Comparison of ENCODE assay signal across 8 cellular contexts in the genomic region with DNA sequence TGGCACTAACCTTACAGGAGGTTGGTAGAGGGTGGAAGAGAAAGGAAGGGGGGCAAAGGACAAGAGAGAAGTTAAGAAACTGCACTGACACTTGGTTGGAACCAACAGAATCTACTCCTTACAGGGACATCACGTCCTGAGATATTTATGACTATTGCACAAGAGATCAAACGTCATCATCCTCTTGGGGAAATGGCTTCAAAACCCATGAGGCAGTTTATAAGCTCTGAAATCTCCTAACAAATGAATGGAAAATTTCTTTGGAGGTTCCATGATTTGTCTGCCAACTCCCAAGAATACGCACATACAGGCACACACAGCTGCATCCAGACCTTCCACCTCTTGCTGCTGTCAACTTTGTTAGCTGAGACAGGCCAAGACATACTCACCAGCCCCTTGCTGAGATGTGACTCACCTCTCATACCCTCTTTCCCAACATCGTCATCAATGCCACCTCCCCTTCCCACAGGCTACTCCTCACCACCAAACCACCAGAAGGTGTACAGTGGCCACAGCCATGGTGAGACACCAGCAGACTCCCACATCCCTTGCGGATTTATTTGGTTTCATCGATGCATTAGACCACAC.
DNase-seq lines count a peak whose midpoint lies in the region; ATAC-seq, FAIRE-seq and TF ChIP-seq lines count a peak whose summit lies in the region.

No MANE protein-coding gene starts in this region.

- H3K4me3 ChIP-seq in HepG2 (replicated peaks in 1 of 3; ENCODE audit: insufficient read depth in 1 of 3, low read depth in 2 of 3, low read length in 3 of 3): no peak overlapping the region
- H3K4me3 ChIP-seq in right lobe of liver: no peak overlapping the region
- no peak overlapping the region for H3K4me3 ChIP-seq in heart left ventricle
- no peak overlapping the region for H3K4me3 ChIP-seq in upper lobe of right lung
- H3K4me3 ChIP-seq in Peyer's patch: no peak overlapping the region

- peaks cover 21% of the 10 kb centered on the region for H3K27me3 Mint-ChIP-seq in activated CD8-positive, alpha-beta T cell treated with anti-CD3 and anti-CD28 coated beads for 36 hours

- H3K9ac ChIP-seq in HepG2 (ENCODE audit: insufficient read depth, low read depth, low read length): no peak overlapping the region

- no peaks in the 10 kb centered on the region for H3K36me3 Mint-ChIP-seq in activated CD8-positive, alpha-beta T cell treated with anti-CD3 and anti-CD28 coated beads for 36 hours (ENCODE audit: low read depth)

- no peaks in the 10 kb centered on the region for H3K9me3 ChIP-seq in HepG2 (ENCODE audit: low read length)
- H3K9me3 ChIP-seq in right lobe of liver: no peaks in the 10 kb centered on the region
- no peaks in the 10 kb centered on the region for H3K9me3 ChIP-seq in heart left ventricle
- H3K9me3 ChIP-seq in upper lobe of right lung: no peaks in the 10 kb centered on the region
- H3K9me3 ChIP-seq in Peyer's patch: no peaks in the 10 kb centered on the region

- intact Hi-C loops in HepG2 (cut with micrococcal nuclease; ENCODE audit: unreplicated experiment): no loop called here
- intact Hi-C loops in right lobe of liver (cut with DNase I): no loop called here
- intact Hi-C loops in activated CD8-positive, alpha-beta T cell treated with anti-CD3 and anti-CD28 coated beads for 36 hours (cut with micrococcal nuclease): no loop called here
- intact Hi-C loops in heart left ventricle (cut with DNase I): no loop called here
- intact Hi-C loops in upper lobe of right lung (cut with DNase I): no loop called here

- POLR2A ChIA-PET in HepG2 (lab: Yijun Ruan, JAX): interaction anchor here (1.0 kb wide), 1 partner anchor 29 kb away, joined by 3 read pairs; no protein-coding TSS in a partner anchor
- POLR2A ChIA-PET in activated CD8-positive, alpha-beta T cell treated with anti-CD3 and anti-CD28 coated beads for 36 hours (lab: Charles Lee): interaction anchor here (0.7 kb wide), 1 partner anchor 264 kb away, joined by 3 read pairs; no protein-coding TSS in a partner anchor

- ATAC-seq in HepG2 (peak; percentile 17; the same call in 2 of the 3 replicates), right lobe of liver (no peak), heart left ventricle (peak; percentile 52 to 89 (median 60)), upper lobe of right lung (peak; percentile 64), GM21360 (IDR thresholded peaks at IDR 0.05; ENCODE audit: unreplicated experiment) (no peak)
- ATAC-seq in activated CD8-positive, alpha-beta T cell treated with anti-CD3 and anti-CD28 coated beads for 36 hours: peak; percentile 53

- H3K27ac ChIP-seq in HepG2 (ENCODE audit: extremely low read length, insufficient read depth, low read length) (no peak overlapping the region), right lobe of liver (no peak overlapping the region), heart left ventricle (no peak overlapping the region), upper lobe of right lung (no peak overlapping the region), Peyer's patch (peak overlapping the region in 2 of 4 donors; percentile 3 to 12)

- FAIRE-seq in HepG2 (lab: Jason Lieb, UNC): no peak

- TF ChIP-seq CTCF in HepG2 (CRISPR knock-in tag; IDR thresholded peaks at IDR 0.05) (no peak), right lobe of liver (IDR thresholded peaks at IDR 0.05) (no peak), heart left ventricle (IDR thresholded peaks at IDR 0.05) (no peak), upper lobe of right lung (IDR thresholded peaks at IDR 0.05) (no peak), Peyer's patch (IDR thresholded peaks at IDR 0.05) (no peak)
- no peak for TF ChIP-seq CTCF in activated CD8-positive, alpha-beta T cell treated with anti-CD3 and anti-CD28 coated beads for 36 hours (IDR thresholded peaks at IDR 0.05)

- peaks cover 45% of the 10 kb centered on the region for H3K4me1 ChIP-seq in HepG2 (ENCODE audit: insufficient read depth, low read length)
- H3K4me1 ChIP-seq in right lobe of liver: no peaks in the 10 kb centered on the region
- peaks cover 0 to 5% (median 0%) of the 10 kb centered on the region in 12 donors for H3K4me1 ChIP-seq in heart left ventricle
- peaks cover 10% of the 10 kb centered on the region for H3K4me1 ChIP-seq in upper lobe of right lung
- H3K4me1 ChIP-seq in Peyer's patch: peaks cover 0 to 6% (median 0%) of the 10 kb centered on the region in 4 donors

- H3K27me3 ChIP-seq in HepG2 (ENCODE audit: control insufficient read depth in 1 of 2, insufficient read depth in 2 of 2, low read length in 2 of 2) (no peaks in the 10 kb centered on the region), right lobe of liver (no peaks in the 10 kb centered on the region), heart left ventricle (no peaks in the 10 kb centered on the region), upper lobe of right lung (no peaks in the 10 kb centered on the region), Peyer's patch (no peaks in the 10 kb centered on the region)

- H3K27ac Mint-ChIP-seq in activated CD8-positive, alpha-beta T cell treated with anti-CD3 and anti-CD28 coated beads for 36 hours: no peak overlapping the region

- no peaks in the 10 kb centered on the region for H3K9me3 Mint-ChIP-seq in activated CD8-positive, alpha-beta T cell treated with anti-CD3 and anti-CD28 coated beads for 36 hours

- no peak for TF ChIP-seq RAD21 in HepG2 (CRISPR knock-in tag; IDR thresholded peaks at IDR 0.05)

- no peaks in the 10 kb centered on the region for H4K20me1 ChIP-seq in HepG2 (ENCODE audit: insufficient read depth, low read length)

- no peaks in the 10 kb centered on the region for H3K79me2 ChIP-seq in HepG2 (ENCODE audit: insufficient read depth, low read length)

- WGBS in HepG2 (ENCODE audit: low lambda C conversion rate): 73% methylated on average over 6 of the region's 6 CpGs
- 61% methylated on average over 6 of the region's 6 CpGs for WGBS in right lobe of liver (ENCODE audit: insufficient coverage, low coverage, low lambda C conversion rate, missing lambda C conversion rate)
- WGBS in heart left ventricle, 4 donors: 67 to 85% (median 76%) methylated on average over 6 of the region's 6 CpGs

- no peak overlapping the region for H3K4me3 Mint-ChIP-seq in activated CD8-positive, alpha-beta T cell treated with anti-CD3 and anti-CD28 coated beads for 36 hours

- no peak for TF ChIP-seq POLR2A in HepG2 (IDR thresholded peaks at IDR 0.05; ENCODE audit: insufficient read depth in 1 of 2, low read depth in 2 of 2, low read length in 2 of 2)
- TF ChIP-seq POLR2A in right lobe of liver (IDR thresholded peaks at IDR 0.05): no peak
- no peak for TF ChIP-seq POLR2A in heart left ventricle (IDR thresholded peaks at IDR 0.05)
- TF ChIP-seq POLR2A in Peyer's patch (IDR thresholded peaks at IDR 0.05): no peak

- in situ Hi-C loops in HepG2 (cut with HindIII; ENCODE audit: extremely low pct_ligation_motif_present, low pct_unique_long_range_greater_than_20kb): loop anchor here (25.0 kb wide), 1 partner anchor 1038 kb away; no protein-coding TSS in a partner anchor

- DNase-seq in HepG2 (ENCODE audit: low spot score) (no peak), right lobe of liver (no peak), heart left ventricle (peak in 1 of 5 donors; percentile 44), upper lobe of right lung (no peak), Peyer's patch (no peak), SHP77 treated with DMSO at 0.1 percent for 48 hours (lab: John Stamatoyannopoulos, UW) (no peak)
- peak; percentile 21 for DNase-seq in activated CD8-positive, alpha-beta T cell treated with anti-CD3 and anti-CD28 coated beads for 36 hours

- no peaks in the 10 kb centered on the region for H3K36me3 ChIP-seq in HepG2 (replicated peaks in 1 of 2; ENCODE audit: control insufficient read depth in 1 of 2, insufficient read depth in 2 of 2, low read length in 2 of 2)
- no peaks in the 10 kb centered on the region for H3K36me3 ChIP-seq in right lobe of liver
- no peaks in the 10 kb centered on the region for H3K36me3 ChIP-seq in heart left ventricle
- H3K36me3 ChIP-seq in upper lobe of right lung: no peaks in the 10 kb centered on the region
- H3K36me3 ChIP-seq in Peyer's patch: no peaks in the 10 kb centered on the region

- H2AFZ ChIP-seq in HepG2 (ENCODE audit: low read length): no peak overlapping the region

- BruUV-seq in HepG2 (replicated peaks; lab: Mats Ljungman, UMichigan): no TSS peak

- CTCF ChIA-PET in HepG2 (lab: Yijun Ruan, JAX; ENCODE audit: low intra/inter-chr PET ratio, low total read pairs): no interaction called here
- CTCF ChIA-PET in activated CD8-positive, alpha-beta T cell treated with anti-CD3 and anti-CD28 coated beads for 36 hours (lab: Charles Lee): interaction anchor here (0.9 to 1.0 kb wide), 2 partner anchors 12 to 1232 kb away, joined by 3 to 4 read pairs; no protein-coding TSS in a partner anchor

- no peak for TF ChIP-seq EP300 in HepG2 (IDR thresholded peaks at IDR 0.05; ENCODE audit: low read depth in 2 of 2, low read length in 2 of 2)
- TF ChIP-seq EP300 in HepG2 (CRISPR knock-in tag; IDR thresholded peaks at IDR 0.05; ENCODE audit: borderline replicate concordance): no peak

- no peaks in the 10 kb centered on the region for H3K4me1 Mint-ChIP-seq in activated CD8-positive, alpha-beta T cell treated with anti-CD3 and anti-CD28 coated beads for 36 hours (ENCODE audit: low read depth)

- H3K4me2 ChIP-seq in HepG2 (ENCODE audit: low read depth, low read length): no peak overlapping the region

TF ChIP-seq in HepG2, 621 proteins besides CTCF, POLR2A, EP300 and RAD21:
- TF ChIP-seq CREB1 (IDR thresholded peaks at IDR 0.05): 0 out of 2 replicates have a peak, but pooled peaks have one; percentile 4
- TF ChIP-seq CREB1 (CRISPR knock-in tag; IDR thresholded peaks at IDR 0.05): no peak
- peak; percentile 53 for TF ChIP-seq CEBPB (IDR thresholded peaks at IDR 0.05; ENCODE audit: borderline replicate concordance, low read depth, low read length)
- no peak for TF ChIP-seq RELA (CRISPR knock-in tag; IDR thresholded peaks at IDR 0.05)
- no peak for TF ChIP-seq TAF1 (CRISPR knock-in tag; IDR thresholded peaks at IDR 0.05)

Comparison
In these comparisons a context has a peak if more than half of its experiments do, and no peak if none do; other contexts are left out.
1. ATAC-seq: peak in HepG2 (single experiment), activated CD8-positive, alpha-beta T cell treated with anti-CD3 and anti-CD28 coated beads for 36 hours (single experiment), heart left ventricle (4 of 4) and upper lobe of right lung (single experiment); none in right lobe of liver (0 of 4) and GM21360 (single experiment).